15 cellular contexts compared by ENCODE assay signal in genomic region chr15:70580286-70580685, GRCh38.
DNase-seq lines count a peak whose midpoint lies in the region; TF ChIP-seq lines count a peak whose summit lies in the region.
"Had no signal": no experiment of that assay in that cellular context is flagged by ENCODE, and none has a peak within 500 bp of the region (broad histone marks: within the 10 kb centered on the region; RNA-seq: fewer than 3 reads in every experiment).

No MANE protein-coding gene starts in this region.

- TF ChIP-seq CTCF in chondrocyte (IDR thresholded peaks at IDR 0.05) = no peak

- H3K36me3 Mint-ChIP-seq in chondrocyte (ENCODE audit: low read depth) = peaks cover 2% of the 10 kb centered on the region
- H3K36me3 Mint-ChIP-seq: CD4-positive, CD25-positive, alpha-beta regulatory T cell; CD8-positive, alpha-beta T cell had no signal

- no peak overlapping the region for H3K27ac Mint-ChIP-seq in chondrocyte (ENCODE audit: unreplicated experiment)
- H3K27ac Mint-ChIP-seq: B cell; CD4-positive, CD25-positive, alpha-beta regulatory T cell; HFFc6 had no signal

- H3K9me3 Mint-ChIP-seq in chondrocyte (ENCODE audit: low read depth) = no peaks in the 10 kb centered on the region
- H3K9me3 Mint-ChIP-seq: CD8-positive, alpha-beta T cell; HFFc6 had no signal

- peaks cover 17% of the 10 kb centered on the region for H3K27me3 Mint-ChIP-seq in chondrocyte (ENCODE audit: low read depth)

- peak; percentile 39 for DNase-seq in activated CD8-positive, alpha-beta memory T cell treated with anti-CD3 and anti-CD28 coated beads, Interleukin-2, amount 50 U/mL, for 48 hours
- DNase-seq in activated CD8-positive, alpha-beta memory T cell treated with anti-CD3 and anti-CD28 coated beads for 24 hours = no peak
- DNase-seq in islet precursor cell (peak; percentile 41), chondrocyte (ENCODE audit: low spot score) (no peak)
- peak; percentile 13 for DNase-seq in stimulated activated CD8-positive, alpha-beta memory T cell treated with anti-CD3 and anti-CD28 coated beads, Interleukin-4, amount 100 ng/mL, for 48 hours
- DNase-seq in stimulated activated CD4-positive, alpha-beta T cell treated with anti-CD3 and anti-CD28 coated beads, Interleukin-2, amount 100 ng/mL, for 48 hours = no peak
- DNase-seq in activated naive CD4-positive, alpha-beta T cell treated with anti-CD3 and anti-CD28 coated beads, Interleukin-2, amount 50 U/mL, for 16 hours = no peak
- DNase-seq: Caco-2; CD4-positive, CD25-positive, alpha-beta regulatory T cell; DMS153; DND-41; GM23248; HFFc6 had no signal

- no peak overlapping the region for H3K4me3 Mint-ChIP-seq in chondrocyte (ENCODE audit: unreplicated experiment)
- H3K4me3 Mint-ChIP-seq: B cell; CD4-positive, CD25-positive, alpha-beta regulatory T cell; CD8-positive, alpha-beta T cell; HFFc6 had no signal

- H3K4me1 Mint-ChIP-seq in chondrocyte (ENCODE audit: low read depth) = peaks cover 8% of the 10 kb centered on the region
- H3K4me1 Mint-ChIP-seq: B cell had no signal

Comparison
In these comparisons a context has a peak if more than half of its experiments do, and no peak if none do; other contexts are left out.
1. DNase-seq: peak in activated CD8-positive, alpha-beta memory T cell treated with anti-CD3 and anti-CD28 coated beads, Interleukin-2, amount 50 U/mL, for 48 hours (single experiment), islet precursor cell (single experiment) and stimulated activated CD8-positive, alpha-beta memory T cell treated with anti-CD3 and anti-CD28 coated beads, Interleukin-4, amount 100 ng/mL, for 48 hours (single experiment); none in activated CD8-positive, alpha-beta memory T cell treated with anti-CD3 and anti-CD28 coated beads for 24 hours (single experiment), chondrocyte (single experiment), stimulated activated CD4-positive, alpha-beta T cell treated with anti-CD3 and anti-CD28 coated beads, Interleukin-2, amount 100 ng/mL, for 48 hours (0 of 2) and activated naive CD4-positive, alpha-beta T cell treated with anti-CD3 and anti-CD28 coated beads, Interleukin-2, amount 50 U/mL, for 16 hours (single experiment).